ENCODE assay signal across 7 cellular contexts in the genomic region with DNA sequence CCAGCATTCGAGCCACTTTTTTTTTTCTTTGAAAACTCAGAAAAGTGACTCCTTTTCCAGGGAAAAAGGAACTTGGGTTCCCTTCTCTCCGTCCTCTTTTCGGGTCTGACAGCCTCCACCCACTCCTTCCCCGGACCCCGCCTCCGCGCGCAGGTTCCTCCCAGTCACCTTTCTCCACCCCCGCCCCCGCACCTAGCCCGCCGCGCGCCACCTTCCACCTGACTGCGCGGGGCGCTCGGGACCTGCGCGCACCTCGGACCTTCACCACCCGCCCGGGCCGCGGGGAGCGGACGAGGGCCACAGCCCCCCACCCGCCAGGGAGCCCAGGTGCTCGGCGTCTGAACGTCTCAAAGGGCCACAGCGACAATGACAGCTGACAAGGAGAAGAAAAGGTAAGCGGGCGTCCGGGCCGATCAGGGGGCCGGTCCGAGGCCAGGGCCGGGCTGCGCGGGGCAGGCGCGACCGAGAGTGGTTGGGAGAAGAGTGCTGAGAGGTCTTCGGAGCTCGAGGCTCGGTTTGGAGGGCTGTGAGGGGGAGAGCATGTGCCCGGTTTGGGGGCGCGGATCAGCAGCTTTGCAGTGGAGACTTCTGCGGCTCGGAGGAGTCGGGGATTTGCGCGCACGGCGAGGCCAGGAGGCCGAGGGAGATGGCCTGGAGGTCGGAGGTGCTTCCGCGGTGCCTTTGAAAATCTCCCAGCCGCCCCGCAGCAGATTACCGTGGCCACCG. TPM values are rescaled to one million over a fixed set of nuclear protein-coding genes. Genes with fewer than 3 reads are reported as not detected.
DNase-seq lines count a peak whose midpoint lies in the region; ATAC-seq and TF ChIP-seq lines count a peak whose summit lies in the region.

No MANE protein-coding gene starts in this region.

- no peak overlapping the region for H2AFZ ChIP-seq in OCI-LY1 (ENCODE audit: low read length)
- H2AFZ ChIP-seq in parathyroid adenoma = peak overlapping the region; percentile 71

- no peaks in the 10 kb centered on the region for H3K9me2 ChIP-seq in OCI-LY1 (ENCODE audit: low read depth, low read length)

- ATAC-seq in GM18520 (IDR thresholded peaks at IDR 0.05; ENCODE audit: unreplicated experiment) (peak; percentile 12), HG02943 (IDR thresholded peaks at IDR 0.05; ENCODE audit: low read depth, unreplicated experiment) (peak; percentile 30)

- WGBS in urinary bladder = under 1% methylated on average over 65 of the region's 65 CpGs

- H3K79me2 ChIP-seq in OCI-LY1 (ENCODE audit: insufficient read depth, low read length) (no peaks in the 10 kb centered on the region), parathyroid adenoma (peaks cover 25% of the 10 kb centered on the region)

- DNase-seq in activated T-helper 9 cell treated with anti-CD3 and anti-CD28 coated beads, Interleukin-2, amount 50 U/mL, for 16 hours (ENCODE audit: low read depth) = peak; percentile 65
- peak; percentile 77 for DNase-seq in germinal center (ENCODE audit: low spot score)

- H3F3A ChIP-seq in OCI-LY1 (ENCODE audit: insufficient read depth, low read length) = no peaks in the 10 kb centered on the region

- peak overlapping the region; percentile 80 for H3K4me2 ChIP-seq in OCI-LY1 (ENCODE audit: low read length)
- H3K4me2 ChIP-seq in parathyroid adenoma (ENCODE audit: low read length) = peak overlapping the region; percentile 95

- H3K4me3 ChIP-seq in OCI-LY1 (ENCODE audit: low read depth, low read length, poor library complexity, severe bottlenecking) (peak overlapping the region; percentile 75), parathyroid adenoma (ENCODE audit: low read depth, low read length) (peak overlapping the region; percentile 84), urinary bladder (ENCODE audit: low read depth, low read length) (peak overlapping the region; percentile 73)

- H4K20me1 ChIP-seq in OCI-LY1 (ENCODE audit: insufficient read depth, low read length) = no peaks in the 10 kb centered on the region

- H3K4me1 ChIP-seq in OCI-LY1 (ENCODE audit: insufficient read depth, low read length, severe bottlenecking) (peaks cover 5% of the 10 kb centered on the region), parathyroid adenoma (no peaks in the 10 kb centered on the region), urinary bladder (ENCODE audit: insufficient read depth) (no peaks in the 10 kb centered on the region)

- H3K36me3 ChIP-seq in OCI-LY1 (ENCODE audit: insufficient read depth, low read length) (no peaks in the 10 kb centered on the region), parathyroid adenoma (ENCODE audit: control insufficient read depth, insufficient read depth, low read length) (no peaks in the 10 kb centered on the region), urinary bladder (ENCODE audit: insufficient read depth) (no peaks in the 10 kb centered on the region)

- peak overlapping the region; percentile 61 for H3K9ac ChIP-seq in OCI-LY1 (ENCODE audit: low read length)
- H3K9ac ChIP-seq in parathyroid adenoma = peak overlapping the region; percentile 68

- H3K27me3 ChIP-seq in OCI-LY1 (ENCODE audit: insufficient read depth, low read length) = peaks cover 4% of the 10 kb centered on the region; the same call in 1 of the 2 replicates
- no peaks in the 10 kb centered on the region for H3K27me3 ChIP-seq in parathyroid adenoma (ENCODE audit: control insufficient read depth, insufficient read depth, low read length)

- H3K9me3 ChIP-seq in OCI-LY1 (ENCODE audit: low read length) (no peaks in the 10 kb centered on the region), parathyroid adenoma (ENCODE audit: control insufficient read depth, low read length) (no peaks in the 10 kb centered on the region)

- H3K27ac ChIP-seq in OCI-LY1 (ENCODE audit: low read depth, low read length, poor library complexity, severe bottlenecking) (no peak overlapping the region), parathyroid adenoma (peak overlapping the region; percentile 85), urinary bladder (ENCODE audit: low read depth) (peak overlapping the region; percentile 80)

- TF ChIP-seq CTCF in OCI-LY1 (IDR thresholded peaks at IDR 0.05; ENCODE audit: low read length) (no peak), parathyroid adenoma (IDR thresholded peaks at IDR 0.05) (peak; percentile 57)

RNA-seq across cellular contexts. Expression of gene EPAS1, which starts 0.5 kb away (rescaled TPM):
- total RNA-seq in urinary bladder = 42.8 TPM
- polyA plus RNA-seq in urinary bladder = 163 TPM
